ENCODE assay signal across 22 cellular contexts in genomic region chr10:26513101-26513500, GRCh38.
"Had no signal": no experiment of that assay in that cellular context is flagged by ENCODE, and none has a peak within 500 bp of the region (broad histone marks: within the 10 kb centered on the region; RNA-seq: fewer than 3 reads in every experiment).

No MANE protein-coding gene starts in this region.

- DNase-seq: Kasumi-1, MM.1S, NCI-H1092 treated with DMSO at 0.1 percent for 48 hours, NCI-H1436, NCI-H187, NCI-H2029, NCI-H2081 treated with DMSO at 0.1 percent for 48 hours, NCI-H2171, NCI-H226, NCI-H446, NCI-H510A, NCI-H524 treated with DMSO at 0.1 percent for 48 hours, NCI-H69, NCI-H774, PC-3, SHP77, SK-N-SH had no signal

- ATAC-seq: K562, Panc1, PC-3 had no signal

- H3K4me2 ChIP-seq: KMS-11, SK-N-SH had no signal

- H3K27ac ChIP-seq: KMS-11, RWPE1 had no signal

- H3K9me3 ChIP-seq: SK-N-SH had no signal

- H3K27me3 Mint-ChIP-seq: IgD-negative memory B cell had no signal

- H3K9me3 Mint-ChIP-seq: IgD-negative memory B cell had no signal

- H3K4me3 Mint-ChIP-seq: IgD-negative memory B cell had no signal

- H3K4me3 ChIP-seq: K562 had no signal

- H3K27ac Mint-ChIP-seq: IgD-negative memory B cell had no signal

- H3K9ac ChIP-seq: KMS-11, SK-N-SH had no signal
